ENCODE assay signal across 13 cellular contexts in genomic region chr17:12421646-12422306, GRCh38.
A peak's percentile ranks its signal among the peaks of the same experiment; 100 is the strongest.
DNase-seq lines count a peak whose midpoint lies in the region; ATAC-seq and TF ChIP-seq lines count a peak whose summit lies in the region.
"Had no signal": no experiment of that assay in that cellular context is flagged by ENCODE, and none has a peak within 500 bp of the region (broad histone marks: within the 10 kb centered on the region; RNA-seq: fewer than 3 reads in every experiment).

No MANE protein-coding gene starts in this region.

- no peak for TF ChIP-seq CTCF in transverse colon (IDR thresholded peaks at IDR 0.05)
- no peak for TF ChIP-seq CTCF in CD4-positive, alpha-beta T cell (IDR thresholded peaks at IDR 0.05)

- no peak overlapping the region for H3K9ac ChIP-seq in endocrine pancreas (ENCODE audit: control insufficient read depth, insufficient read depth, low read length)

- H3K4me1 ChIP-seq in endocrine pancreas (ENCODE audit: control insufficient read depth, insufficient read depth, low read length) (no peaks in the 10 kb centered on the region), transverse colon (peaks cover 0 to 8% (median 2%) of the 10 kb centered on the region in 4 donors)
- H3K4me1 ChIP-seq: body of pancreas, Caco-2 had no signal

- in situ Hi-C loops in transverse colon (cut with MboI; ENCODE audit: low pct_ligation_motif_present in 1 of 4, low pct_unique_long_range_greater_than_20kb in 1 of 4, low sequenced_read_pairs in 3 of 4) = no loop called here

- peak; percentile 76 for ATAC-seq in GM19372 (IDR thresholded peaks at IDR 0.05; ENCODE audit: low read depth, unreplicated experiment)
- ATAC-seq in HG02884 (IDR thresholded peaks at IDR 0.05; ENCODE audit: unreplicated experiment) = peak; percentile 93
- ATAC-seq in activated T-cell treated with anti-CD3 and anti-CD28 coated beads, Interleukin-2, amount 50 U/mL, for 72 hours (replicated peaks in 1 of 2) = no peak
- ATAC-seq in CD4-positive, alpha-beta T cell (ENCODE audit: poor library complexity) = no peak

- peak overlapping the region; percentile 58 to 84 (median 70) for H3K27ac ChIP-seq in transverse colon
- H3K27ac ChIP-seq in CD4-positive, alpha-beta T cell (ENCODE audit: low read depth, low read length) = no peak overlapping the region
- H3K27ac ChIP-seq: body of pancreas had no signal

- no peak overlapping the region for H3K27ac Mint-ChIP-seq in activated CD4-positive, alpha-beta T cell treated with anti-CD3 and anti-CD28 coated beads, Interleukin-2, amount 10 ng/mL, durations not matched to agents 24 days and 14 days
- H3K27ac Mint-ChIP-seq in activated T-cell treated with anti-CD3 and anti-CD28 coated beads, Interleukin-2, amount 50 U/mL, for 72 hours = no peak overlapping the region
- no peak overlapping the region for H3K27ac Mint-ChIP-seq in CD4-positive, alpha-beta T cell

- no peak overlapping the region for H3K4me3 Mint-ChIP-seq in activated CD4-positive, alpha-beta T cell treated with anti-CD3 and anti-CD28 coated beads, Interleukin-2, amount 10 ng/mL, durations not matched to agents 24 days and 14 days
- no peak overlapping the region for H3K4me3 Mint-ChIP-seq in activated T-cell treated with anti-CD3 and anti-CD28 coated beads, Interleukin-2, amount 50 U/mL, for 72 hours
- H3K4me3 Mint-ChIP-seq in CD4-positive, alpha-beta T cell = no peak overlapping the region

- H3K36me3 Mint-ChIP-seq in activated CD4-positive, alpha-beta T cell treated with anti-CD3 and anti-CD28 coated beads, Interleukin-2, amount 10 ng/mL, durations not matched to agents 24 days and 14 days (ENCODE audit: low read depth) = no peaks in the 10 kb centered on the region
- H3K36me3 Mint-ChIP-seq in activated T-cell treated with anti-CD3 and anti-CD28 coated beads, Interleukin-2, amount 50 U/mL, for 72 hours (ENCODE audit: insufficient read depth in 2 of 2) = peaks cover 4% of the 10 kb centered on the region in 2 donors
- no peaks in the 10 kb centered on the region for H3K36me3 Mint-ChIP-seq in CD4-positive, alpha-beta T cell (ENCODE audit: low read depth)

- DNase-seq in transverse colon = no peak
- DNase-seq in activated CD4-positive, alpha-beta T cell treated with anti-CD3 and anti-CD28 coated beads, Interleukin-2, amount 10 ng/mL, durations not matched to agents 24 days and 14 days = no peak
- no peak for DNase-seq in activated T-cell treated with anti-CD3 and anti-CD28 coated beads, Interleukin-2, amount 50 U/mL, for 72 hours
- no peak for DNase-seq in CD4-positive, alpha-beta T cell
- DNase-seq: activated T-cell treated with anti-CD3 and anti-CD28 coated beads, Interleukin-2, amount 50 U/mL, for 1 hour; Caco-2; NCI-H2081 treated with DMSO at 0.1 percent for 48 hours; occipital lobe; stimulated activated CD4-positive, alpha-beta T cell treated with anti-CD3 and anti-CD28 coated beads, Interleukin-4, amount 100 ng/mL, for 1 hour had no signal

- peaks cover 19% of the 10 kb centered on the region for H3K9me3 Mint-ChIP-seq in activated CD4-positive, alpha-beta T cell treated with anti-CD3 and anti-CD28 coated beads, Interleukin-2, amount 10 ng/mL, durations not matched to agents 24 days and 14 days
- H3K9me3 Mint-ChIP-seq in activated T-cell treated with anti-CD3 and anti-CD28 coated beads, Interleukin-2, amount 50 U/mL, for 72 hours = peaks cover 16 to 17% of the 10 kb centered on the region in 2 donors
- H3K9me3 Mint-ChIP-seq in CD4-positive, alpha-beta T cell = peaks cover 20% of the 10 kb centered on the region

- no peaks in the 10 kb centered on the region for H3K27me3 Mint-ChIP-seq in activated CD4-positive, alpha-beta T cell treated with anti-CD3 and anti-CD28 coated beads, Interleukin-2, amount 10 ng/mL, durations not matched to agents 24 days and 14 days
- H3K27me3 Mint-ChIP-seq in activated T-cell treated with anti-CD3 and anti-CD28 coated beads, Interleukin-2, amount 50 U/mL, for 72 hours (ENCODE audit: low read depth) = no peaks in the 10 kb centered on the region
- H3K27me3 Mint-ChIP-seq in CD4-positive, alpha-beta T cell = no peaks in the 10 kb centered on the region

- CTCF ChIA-PET in CD4-positive, alpha-beta T cell (lab: Charles Lee) = no interaction called here

- peak overlapping the region; percentile 19 for H3K4me3 ChIP-seq in endocrine pancreas (ENCODE audit: control insufficient read depth, insufficient read depth, low read length)
- H3K4me3 ChIP-seq in transverse colon = no peak overlapping the region
- H3K4me3 ChIP-seq: body of pancreas had no signal

- POLR2A ChIA-PET in CD4-positive, alpha-beta T cell (lab: Charles Lee) = no interaction called here

- H3K27me3 ChIP-seq in endocrine pancreas (ENCODE audit: control insufficient read depth, insufficient read depth, low read length) (no peaks in the 10 kb centered on the region), transverse colon (no peaks in the 10 kb centered on the region)
- H3K27me3 ChIP-seq in CD4-positive, alpha-beta T cell (ENCODE audit: control insufficient read depth, insufficient read depth, low read length) = no peaks in the 10 kb centered on the region
- H3K27me3 ChIP-seq: body of pancreas had no signal

- H3K4me1 Mint-ChIP-seq in activated CD4-positive, alpha-beta T cell treated with anti-CD3 and anti-CD28 coated beads, Interleukin-2, amount 10 ng/mL, durations not matched to agents 24 days and 14 days = no peaks in the 10 kb centered on the region
- no peaks in the 10 kb centered on the region for H3K4me1 Mint-ChIP-seq in activated T-cell treated with anti-CD3 and anti-CD28 coated beads, Interleukin-2, amount 50 U/mL, for 72 hours (ENCODE audit: low read depth)
- no peaks in the 10 kb centered on the region for H3K4me1 Mint-ChIP-seq in CD4-positive, alpha-beta T cell (ENCODE audit: low read depth)

- TF ChIP-seq EP300 in transverse colon (IDR thresholded peaks at IDR 0.05; ENCODE audit: low read depth) = no peak

- H3K36me3 ChIP-seq in endocrine pancreas (ENCODE audit: control insufficient read depth, insufficient read depth, low read length) (no peaks in the 10 kb centered on the region), transverse colon (no peaks in the 10 kb centered on the region)

- 20 to 41% methylated on average over 6 to 15 of the region's 15 CpGs for WGBS in transverse colon (ENCODE audit: low coverage in 1 of 2), 2 donors

- no peak for TF ChIP-seq POLR2A in transverse colon (IDR thresholded peaks at IDR 0.05)

- no peaks in the 10 kb centered on the region for H3K9me3 ChIP-seq in endocrine pancreas (ENCODE audit: control insufficient read depth, low read length)
- H3K9me3 ChIP-seq in transverse colon = no peaks in the 10 kb centered on the region
- H3K9me3 ChIP-seq in CD4-positive, alpha-beta T cell (ENCODE audit: control insufficient read depth, low read length) = peaks cover 8% of the 10 kb centered on the region
- H3K9me3 ChIP-seq: Caco-2 had no signal

- intact Hi-C loops in transverse colon (cut with DNase I; ENCODE audit: low total_unique reads) = loop anchor here (10.0 kb wide), 1 partner anchor 243 kb away; the partner anchor contains the start of gene MYOCD
- intact Hi-C loops in activated CD4-positive, alpha-beta T cell treated with anti-CD3 and anti-CD28 coated beads, Interleukin-2, amount 10 ng/mL, durations not matched to agents 24 days and 14 days (cut with micrococcal nuclease) = no loop called here
- intact Hi-C loops in CD4-positive, alpha-beta T cell (cut with DNase I, micrococcal nuclease) = no loop called here

Comparison
In these comparisons a context has a peak if more than half of its experiments do, and no peak if none do; other contexts are left out.
1. ATAC-seq: peak in GM19372 (single experiment) and HG02884 (single experiment); none in activated T-cell treated with anti-CD3 and anti-CD28 coated beads, Interleukin-2, amount 50 U/mL, for 72 hours (0 of 2) and CD4-positive, alpha-beta T cell (single experiment).